Comparison of ENCODE assay signal across 9 cellular contexts in the genomic region with DNA sequence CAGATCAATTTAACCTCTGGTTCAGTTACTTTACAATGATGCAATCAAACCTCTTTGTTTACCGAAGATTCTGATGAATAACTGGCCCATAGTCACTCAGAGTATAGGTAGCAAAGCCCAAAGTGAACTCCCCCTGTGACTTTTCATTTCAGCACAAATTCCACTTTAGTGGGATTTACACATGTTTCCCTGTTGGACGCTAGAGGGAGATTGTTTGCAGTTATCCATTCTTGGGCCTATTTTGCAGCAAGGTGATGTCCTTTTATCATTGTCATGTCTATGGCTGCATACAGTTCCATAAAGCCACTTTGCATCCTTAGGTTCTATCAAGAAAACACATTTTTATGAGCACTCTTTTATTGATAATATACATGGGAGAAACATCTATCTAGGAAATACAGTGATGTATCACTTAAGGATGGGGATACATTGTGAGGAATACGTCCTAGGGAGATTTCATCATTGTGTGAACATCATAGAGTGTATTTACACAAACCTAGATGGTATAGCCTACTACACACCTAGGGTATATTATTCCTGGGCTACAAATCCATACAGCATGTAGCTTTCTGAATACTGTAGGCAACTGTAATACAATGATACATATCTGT. TPM values are rescaled to one million over a fixed set of nuclear protein-coding genes. Genes with fewer than 3 reads are reported as not detected.
DNase-seq lines count a peak whose midpoint lies in the region; ATAC-seq and TF ChIP-seq lines count a peak whose summit lies in the region.
"Had no signal": no experiment of that assay in that cellular context is flagged by ENCODE, and none has a peak within 500 bp of the region (broad histone marks: within the 10 kb centered on the region; RNA-seq: fewer than 3 reads in every experiment).

No MANE protein-coding gene starts in this region.

- H3K36me3 Mint-ChIP-seq in CD8-positive, alpha-beta T cell: no peaks in the 10 kb centered on the region

- peaks cover 4% of the 10 kb centered on the region for H3K9me3 Mint-ChIP-seq in CD8-positive, alpha-beta T cell

- H3K9me3 ChIP-seq in gastroesophageal sphincter: peaks cover 0 to 7% (median 0%) of the 10 kb centered on the region in 3 donors
- H3K9me3 ChIP-seq in CD8-positive, alpha-beta T cell (ENCODE audit: low read length): no peaks in the 10 kb centered on the region

- WGBS in gastroesophageal sphincter (ENCODE audit: low coverage in 1 of 2), 2 donors: 59 to 66% methylated on average over 3 of the region's 3 CpGs

- no peak overlapping the region for H3K27ac ChIP-seq in gastroesophageal sphincter
- H3K27ac ChIP-seq in CD8-positive, alpha-beta T cell (ENCODE audit: low read depth, low read length): no peak overlapping the region

- H3K27ac Mint-ChIP-seq in CD8-positive, alpha-beta T cell: no peak overlapping the region

- POLR2A ChIA-PET in CD8-positive, alpha-beta T cell (lab: Charles Lee): no interaction called here

- peak; percentile 70 for ATAC-seq in GM21526 (IDR thresholded peaks at IDR 0.05; ENCODE audit: low FRiP score, unreplicated experiment)
- ATAC-seq in gastroesophageal sphincter: no peak
- no peak for ATAC-seq in CD8-positive, alpha-beta T cell

- DNase-seq in AG08395 (ENCODE audit: low spot score) (peak; percentile 18), RPMI8226 (peak; percentile 3), amygdala (lab: John Stamatoyannopoulos, UW) (no peak), hepatic stellate cell (ENCODE audit: low spot score) (no peak), NCI-H1105 (lab: John Stamatoyannopoulos, UW) (no peak)
- no peak for DNase-seq in CD8-positive, alpha-beta T cell
- DNase-seq: NCI-H524 treated with DMSO at 0.1 percent for 48 hours had no signal

- intact Hi-C loops in CD8-positive, alpha-beta T cell (cut with DNase I, micrococcal nuclease): no loop called here

- no peak overlapping the region for H3K4me3 ChIP-seq in gastroesophageal sphincter
- H3K4me3 ChIP-seq in CD8-positive, alpha-beta T cell (ENCODE audit: low read depth, low read length): no peak overlapping the region

- H3K4me1 ChIP-seq in gastroesophageal sphincter: no peaks in the 10 kb centered on the region
- H3K4me1 ChIP-seq in CD8-positive, alpha-beta T cell (ENCODE audit: insufficient read depth, low read length): no peaks in the 10 kb centered on the region

- peak in 3 of 4 experiments; percentile 28 to 41 (median 35) for TF ChIP-seq CTCF in gastroesophageal sphincter (IDR thresholded peaks at IDR 0.05)
- TF ChIP-seq CTCF in CD8-positive, alpha-beta T cell (IDR thresholded peaks at IDR 0.05): no peak

- no peaks in the 10 kb centered on the region for H3K27me3 Mint-ChIP-seq in CD8-positive, alpha-beta T cell (ENCODE audit: low read depth)

- no peaks in the 10 kb centered on the region for H3K27me3 ChIP-seq in gastroesophageal sphincter
- no peaks in the 10 kb centered on the region for H3K27me3 ChIP-seq in CD8-positive, alpha-beta T cell (ENCODE audit: insufficient read depth, low read length)

- TF ChIP-seq EP300 in gastroesophageal sphincter (IDR thresholded peaks at IDR 0.05): no peak

- no peaks in the 10 kb centered on the region for H3K36me3 ChIP-seq in gastroesophageal sphincter
- H3K36me3 ChIP-seq in CD8-positive, alpha-beta T cell (ENCODE audit: insufficient read depth, low read length): no peaks in the 10 kb centered on the region

- CTCF ChIA-PET in CD8-positive, alpha-beta T cell (lab: Charles Lee): no interaction called here

- H3K4me3 Mint-ChIP-seq in CD8-positive, alpha-beta T cell: no peak overlapping the region

- H3K4me1 Mint-ChIP-seq in CD8-positive, alpha-beta T cell (ENCODE audit: low read depth): no peaks in the 10 kb centered on the region

- TF ChIP-seq POLR2A in gastroesophageal sphincter (IDR thresholded peaks at IDR 0.05): no peak

RNA-seq across cellular contexts. Expression of a gene that starts 14.5 kb away (rescaled TPM):
- total RNA-seq in gastroesophageal sphincter: 1 to 10 TPM in 1 of 4 donors, under 1 TPM in 2, not detected in 1; 0.27 to 1.8 (median 0.27) TPM
- not detected for total RNA-seq in CD8-positive, alpha-beta T cell

Comparison
In these comparisons a context has a peak if more than half of its experiments do, and no peak if none do; other contexts are left out.
1. DNase-seq: peak in AG08395 (single experiment) and RPMI8226 (single experiment); none in CD8-positive, alpha-beta T cell (0 of 7), amygdala (0 of 56), hepatic stellate cell (single experiment) and NCI-H1105 (single experiment).